16 cellular contexts compared by ENCODE assay signal in the genomic region with DNA sequence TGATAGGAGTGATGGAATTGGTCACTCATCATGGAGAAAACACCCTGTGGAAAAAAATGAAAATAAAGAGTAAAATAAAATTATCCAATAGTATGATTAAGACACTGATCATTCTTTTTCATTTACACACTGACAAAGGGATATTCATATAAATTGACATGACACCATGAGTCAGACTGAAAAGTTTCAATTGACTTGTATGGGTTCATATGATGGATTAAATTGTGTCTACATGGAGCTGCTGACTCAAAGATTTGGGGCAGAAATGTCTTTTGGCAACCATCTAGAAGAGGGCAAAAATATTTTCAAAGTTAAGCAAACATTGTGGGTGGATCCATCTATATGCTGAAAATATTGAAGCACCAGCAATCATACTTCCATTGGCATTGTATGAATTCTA.
DNase-seq lines count a peak whose midpoint lies in the region; ATAC-seq, FAIRE-seq and TF ChIP-seq lines count a peak whose summit lies in the region.
"Had no signal": no experiment of that assay in that cellular context is flagged by ENCODE, and none has a peak within 500 bp of the region (broad histone marks: within the 10 kb centered on the region; RNA-seq: fewer than 3 reads in every experiment).

No MANE protein-coding gene starts in this region.

- POLR2A ChIA-PET in MCF 10A (lab: Yijun Ruan, JAX), result interaction anchor here (1.6 kb wide), 1 partner anchor 11 kb away, joined by 5 read pairs; no protein-coding TSS in a partner anchor

- DNase-seq in mammary epithelial cell (peak; percentile 76), MCF 10A (ENCODE audit: unreplicated experiment) (no peak), bronchial epithelial cell (ENCODE audit: low read depth) (peak; percentile 51), foreskin keratinocyte (peak; percentile 41 to 52), GM19238 (ENCODE audit: insufficient read length, low spot score) (no peak), H9 (no peak)
- DNase-seq in activated CD4-positive, CD25-positive, alpha-beta regulatory T cell treated with anti-CD3 and anti-CD28 coated beads, Interleukin-2, amount 50 U/mL, for 72 hours, result no peak
- DNase-seq: C1 segment of cervical spinal cord; CD4-positive, alpha-beta T cell; DMS79; GOT3 had no signal

- H3K79me1 ChIP-seq in H9 (ENCODE audit: insufficient read depth, low read depth, low read length, poor library complexity, severe bottlenecking), result no peaks in the 10 kb centered on the region

- H3K4me1 ChIP-seq in mammary epithelial cell (ENCODE audit: insufficient read depth, low read length) (no peaks in the 10 kb centered on the region), foreskin keratinocyte (peaks cover 5% of the 10 kb centered on the region), H9 (ENCODE audit: insufficient read depth, low read length) (no peaks in the 10 kb centered on the region)
- H3K4me1 ChIP-seq: HAP-1 had no signal

- H3K4me3 ChIP-seq in mammary epithelial cell (replicated peaks in 1 of 3; ENCODE audit: insufficient read depth in 1 of 3, low read depth in 2 of 3, low read length in 3 of 3) (no peak overlapping the region), bronchial epithelial cell (ENCODE audit: low read depth, low read length) (no peak overlapping the region)
- H3K4me3 ChIP-seq: GM12878, HAP-1 had no signal

- no peak overlapping the region for H2BK15ac ChIP-seq in H9 (ENCODE audit: low read depth, low read length)

- no peak overlapping the region for H3K27ac Mint-ChIP-seq in MCF 10A (ENCODE audit: low read depth, unreplicated experiment)
- H3K27ac Mint-ChIP-seq in H9, result no peak overlapping the region
- H3K27ac Mint-ChIP-seq: B cell; CD4-positive, alpha-beta T cell had no signal

- no peak overlapping the region for H3K14ac ChIP-seq in H9 (ENCODE audit: insufficient read depth, low read length)

- H3T11ph ChIP-seq in H9 (ENCODE audit: low read length), result no peak overlapping the region

- dilution Hi-C loops in mammary epithelial cell (cut with HindIII; ENCODE audit: low sequenced_read_pairs), result no loop called here

- H3K27me3 Mint-ChIP-seq in MCF 10A (ENCODE audit: insufficient read depth, unreplicated experiment), result no peaks in the 10 kb centered on the region
- H3K27me3 Mint-ChIP-seq in H9 (ENCODE audit: low read depth), result peaks cover 2% of the 10 kb centered on the region; the same call in 1 of the 2 replicates
- H3K27me3 Mint-ChIP-seq: B cell; CD4-positive, alpha-beta T cell had no signal

- no peaks in the 10 kb centered on the region for H3K36me3 ChIP-seq in mammary epithelial cell (ENCODE audit: insufficient read depth, low read length)
- H3K36me3 ChIP-seq in bronchial epithelial cell (ENCODE audit: control insufficient read depth, insufficient read depth, low read length), result no peaks in the 10 kb centered on the region
- H3K36me3 ChIP-seq: HAP-1 had no signal

- no peak for FAIRE-seq in bronchial epithelial cell (lab: Jason Lieb, UNC)
- FAIRE-seq: A204.1, GM12878, GM18507 had no signal

- no peak overlapping the region for H2BK120ac ChIP-seq in H9 (ENCODE audit: low read depth, low read length, poor library complexity, severe bottlenecking)

- H3K4me1 Mint-ChIP-seq in MCF 10A (ENCODE audit: insufficient read depth, unreplicated experiment) (no peaks in the 10 kb centered on the region), H9 (no peaks in the 10 kb centered on the region)
- H3K4me1 Mint-ChIP-seq: B cell had no signal

- TF ChIP-seq CTCF in mammary epithelial cell (conservative IDR thresholded peaks at IDR 0.05 in 1 of 2, IDR thresholded peaks at IDR 0.05 in 1 of 2; ENCODE audit: extremely low read depth in 1 of 2, insufficient read depth in 1 of 2, low read depth in 1 of 2, low read length in 2 of 2) (no peak), MCF 10A (IDR thresholded peaks at IDR 0.05; ENCODE audit: unreplicated experiment) (no peak), bronchial epithelial cell (IDR thresholded peaks at IDR 0.05; ENCODE audit: insufficient read depth, low read length, severe bottlenecking) (no peak), foreskin keratinocyte (conservative IDR thresholded peaks at IDR 0.05) (no peak), H9 (conservative IDR thresholded peaks at IDR 0.05) (no peak)

- H3K4me3 Mint-ChIP-seq in MCF 10A (ENCODE audit: unreplicated experiment), result no peak overlapping the region
- H3K4me3 Mint-ChIP-seq in H9, result no peak overlapping the region
- H3K4me3 Mint-ChIP-seq: B cell; CD4-positive, alpha-beta T cell had no signal

- H4K91ac ChIP-seq in H9 (ENCODE audit: insufficient read length, low read depth, low read length), result no peak overlapping the region

- no peak overlapping the region for H2AK5ac ChIP-seq in H9 (ENCODE audit: insufficient read length, low read length)

- peak; percentile 59 for ATAC-seq in foreskin keratinocyte
- ATAC-seq: GM12878 had no signal

- H3K36me3 Mint-ChIP-seq in MCF 10A (ENCODE audit: insufficient read depth, unreplicated experiment), result no peaks in the 10 kb centered on the region
- H3K36me3 Mint-ChIP-seq in H9 (ENCODE audit: insufficient read depth in 1 of 3, low read depth in 3 of 3), result no peaks in the 10 kb centered on the region

- H2BK20ac ChIP-seq in H9 (ENCODE audit: low read depth, low read length, poor library complexity, severe bottlenecking), result no peak overlapping the region

- H2BK12ac ChIP-seq in H9 (ENCODE audit: insufficient read length, low read depth, low read length), result no peak overlapping the region

- no peak overlapping the region for H2BK5ac ChIP-seq in H9 (ENCODE audit: insufficient read length, low read length)

- CTCF ChIA-PET in mammary epithelial cell (lab: Charles Lee; ENCODE audit: low non-redundant PET) (no interaction called here), MCF 10A (lab: Yijun Ruan, JAX) (no interaction called here)

- H3K9me3 ChIP-seq in mammary epithelial cell (replicated peaks; ENCODE audit: insufficient read depth, low read length) (no peaks in the 10 kb centered on the region), H9 (ENCODE audit: control insufficient read depth, low read depth, low read length) (no peaks in the 10 kb centered on the region)
- H3K9me3 ChIP-seq: HAP-1 had no signal

- no peak overlapping the region for H3K4ac ChIP-seq in H9 (ENCODE audit: low read depth, low read length)

- in situ Hi-C loops in mammary epithelial cell (cut with MboI; ENCODE audit: low sequenced_read_pairs in 2 of 2), result no loop called here

- no peak overlapping the region for H3K56ac ChIP-seq in H9 (ENCODE audit: insufficient read length, low read depth, low read length)

- H3K23ac ChIP-seq in H9 (ENCODE audit: insufficient read length, low read depth, low read length), result no peak overlapping the region

- H3K27ac ChIP-seq in mammary epithelial cell (ENCODE audit: insufficient read depth, low read depth, low read length), result no peak overlapping the region
- no peak overlapping the region for H3K27ac ChIP-seq in foreskin keratinocyte
- H3K27ac ChIP-seq in H9 (ENCODE audit: insufficient read length, low read depth, low read length), result no peak overlapping the region

- no peaks in the 10 kb centered on the region for H3K27me3 ChIP-seq in mammary epithelial cell (ENCODE audit: insufficient read depth, low read length)
- H3K27me3 ChIP-seq in bronchial epithelial cell (ENCODE audit: control insufficient read depth, insufficient read depth, low read length), result no peaks in the 10 kb centered on the region
- H3K27me3 ChIP-seq in foreskin keratinocyte, result no peaks in the 10 kb centered on the region
- no peaks in the 10 kb centered on the region for H3K27me3 ChIP-seq in H9 (ENCODE audit: insufficient read depth, low read length)

- H3K18ac ChIP-seq in H9 (ENCODE audit: insufficient read length, low read depth, low read length), result no peak overlapping the region

- no peak overlapping the region for H4K8ac ChIP-seq in H9 (replicated peaks; ENCODE audit: insufficient read length, low read depth, low read length)

- intact Hi-C loops in mammary epithelial cell (cut with micrococcal nuclease), result no loop called here
- intact Hi-C loops in MCF 10A (cut with micrococcal nuclease), result no loop called here

- no peak overlapping the region for H3K4me2 ChIP-seq in mammary epithelial cell (ENCODE audit: insufficient read depth, low read depth, low read length)
- no peak overlapping the region for H3K4me2 ChIP-seq in H9 (ENCODE audit: insufficient read depth, insufficient read length, low read length)

- H3K9ac ChIP-seq in mammary epithelial cell (ENCODE audit: insufficient read depth, low read length), result no peak overlapping the region
- H3K9ac ChIP-seq in H9 (ENCODE audit: extremely low read depth, insufficient read length, low read length), result no peak overlapping the region

- no peaks in the 10 kb centered on the region for H3K23me2 ChIP-seq in H9 (ENCODE audit: insufficient read length, low read depth, low read length, poor library complexity, severe bottlenecking)

- H3K79me2 ChIP-seq in mammary epithelial cell (ENCODE audit: insufficient read depth, low read length) (no peaks in the 10 kb centered on the region), H9 (ENCODE audit: insufficient read depth, low read length) (no peaks in the 10 kb centered on the region)

- H2AFZ ChIP-seq in mammary epithelial cell (ENCODE audit: low read depth, low read length) (no peak overlapping the region), H9 (ENCODE audit: low read length) (no peak overlapping the region)

- H3K9me3 Mint-ChIP-seq in MCF 10A (ENCODE audit: unreplicated experiment) (no peaks in the 10 kb centered on the region), H9 (no peaks in the 10 kb centered on the region)
- H3K9me3 Mint-ChIP-seq: CD4-positive, alpha-beta T cell had no signal

- H4K20me1 ChIP-seq in mammary epithelial cell (ENCODE audit: insufficient read depth, low read length) (no peaks in the 10 kb centered on the region), H9 (ENCODE audit: control insufficient read depth, insufficient read depth, insufficient read length) (no peaks in the 10 kb centered on the region)

- no peak overlapping the region for H4K5ac ChIP-seq in H9 (ENCODE audit: insufficient read length, low read depth, low read length)

- no TSS peak for BruUV-seq in mammary epithelial cell (replicated peaks; lab: Mats Ljungman, UMichigan)
- BruUV-seq in MCF 10A (replicated peaks; lab: Mats Ljungman, UMichigan), result no TSS peak

Comparison
In these comparisons a context has a peak if more than half of its experiments do, and no peak if none do; other contexts are left out.
1. DNase-seq: peak in mammary epithelial cell (single experiment), bronchial epithelial cell (single experiment) and foreskin keratinocyte (2 of 2); none in MCF 10A (single experiment), GM19238 (single experiment), H9 (single experiment) and activated CD4-positive, CD25-positive, alpha-beta regulatory T cell treated with anti-CD3 and anti-CD28 coated beads, Interleukin-2, amount 50 U/mL, for 72 hours (single experiment).